Comparison of ENCODE assay signal across 17 cellular contexts in genomic region chr20:57653910-57654309, GRCh38. TPM values are rescaled to one million over a fixed set of nuclear protein-coding genes. Genes with fewer than 3 reads are reported as not detected.
DNase-seq lines count a peak whose midpoint lies in the region; ATAC-seq and TF ChIP-seq lines count a peak whose summit lies in the region.
"Had no signal": no experiment of that assay in that cellular context is flagged by ENCODE, and none has a peak within 500 bp of the region (broad histone marks: within the 10 kb centered on the region; RNA-seq: fewer than 3 reads in every experiment).

No MANE protein-coding gene starts in this region.

- no peaks in the 10 kb centered on the region for H3K9me3 ChIP-seq in spleen
- H3K9me3 ChIP-seq: heart right ventricle, right lobe of liver had no signal

- no peak overlapping the region for H3K4me3 Mint-ChIP-seq in activated naive CD4-positive, alpha-beta T cell treated with anti-CD3 and anti-CD28 coated beads, Interleukin-2, amount 10 ng/mL, durations not matched to agents 7 days and 5 days

- TF ChIP-seq POLR2A in spleen (IDR thresholded peaks at IDR 0.05): no peak

- intact Hi-C loops in left ventricle myocardium superior (cut with micrococcal nuclease): loop anchor here (10.0 kb wide), 1 partner anchor 431 kb away; no protein-coding TSS in a partner anchor
- intact Hi-C loops in spleen (cut with DNase I; ENCODE audit: low total_unique reads): loop anchor here (5.0 to 10.0 kb wide), 3 partner anchors 49 to 523 kb away; no protein-coding TSS in a partner anchor

- no peak overlapping the region for H3K27ac ChIP-seq in spleen
- H3K27ac ChIP-seq: GM23248, heart right ventricle, HL-60, PC-9, right lobe of liver had no signal

- no peak overlapping the region for H3K27ac Mint-ChIP-seq in activated naive CD4-positive, alpha-beta T cell treated with anti-CD3 and anti-CD28 coated beads, Interleukin-2, amount 10 ng/mL, durations not matched to agents 7 days and 5 days

- no peak overlapping the region for H3K4me3 ChIP-seq in spleen
- H3K4me3 ChIP-seq: GM23248, heart right ventricle, PC-9, right lobe of liver had no signal

- peaks cover 0 to 65% (median 24%) of the 10 kb centered on the region in 6 donors for H3K36me3 ChIP-seq in spleen
- H3K36me3 ChIP-seq: right lobe of liver had no signal

- peaks cover 0 to 36% (median 19%) of the 10 kb centered on the region in 6 donors for H3K4me1 ChIP-seq in spleen
- H3K4me1 ChIP-seq: right lobe of liver had no signal

- no peak for ATAC-seq in left ventricle myocardium superior
- ATAC-seq in GM21786 (IDR thresholded peaks at IDR 0.05; ENCODE audit: unreplicated experiment): no peak
- ATAC-seq in HG03135 (IDR thresholded peaks at IDR 0.05; ENCODE audit: unreplicated experiment): no peak
- no peak for ATAC-seq in GM21515 (IDR thresholded peaks at IDR 0.05; ENCODE audit: unreplicated experiment)

- CTCF ChIA-PET in activated naive CD4-positive, alpha-beta T cell treated with anti-CD3 and anti-CD28 coated beads, Interleukin-2, amount 10 ng/mL, durations not matched to agents 7 days and 5 days (lab: Charles Lee): interaction anchor here (0.7 to 6.1 kb wide), 13 partner anchors 9 to 527 kb away, joined by 3 to 86 read pairs (median 4); partner anchors contain the start of genes PMEPA1 and ZBP1

- H3K27me3 Mint-ChIP-seq in activated naive CD4-positive, alpha-beta T cell treated with anti-CD3 and anti-CD28 coated beads, Interleukin-2, amount 10 ng/mL, durations not matched to agents 7 days and 5 days: peaks cover 68% of the 10 kb centered on the region

- WGBS in spleen, 5 donors: 54 to 66% (median 61%) methylated on average over 5 of the region's 5 CpGs

- H3K4me1 Mint-ChIP-seq in activated naive CD4-positive, alpha-beta T cell treated with anti-CD3 and anti-CD28 coated beads, Interleukin-2, amount 10 ng/mL, durations not matched to agents 7 days and 5 days: peaks cover 24% of the 10 kb centered on the region

- peaks cover 3% of the 10 kb centered on the region for H3K36me3 Mint-ChIP-seq in activated naive CD4-positive, alpha-beta T cell treated with anti-CD3 and anti-CD28 coated beads, Interleukin-2, amount 10 ng/mL, durations not matched to agents 7 days and 5 days

- no peak for TF ChIP-seq CTCF in spleen (IDR thresholded peaks at IDR 0.05 in 8 of 11, conservative IDR thresholded peaks at IDR 0.05 in 3 of 11)

- no peaks in the 10 kb centered on the region for H3K9me3 Mint-ChIP-seq in activated naive CD4-positive, alpha-beta T cell treated with anti-CD3 and anti-CD28 coated beads, Interleukin-2, amount 10 ng/mL, durations not matched to agents 7 days and 5 days

- no peaks in the 10 kb centered on the region for H3K27me3 ChIP-seq in spleen (replicated peaks in 1 of 7)
- H3K27me3 ChIP-seq: heart right ventricle, right lobe of liver had no signal

- peak; percentile 19 for DNase-seq in activated naive CD4-positive, alpha-beta T cell treated with anti-CD3 and anti-CD28 coated beads, Interleukin-2, amount 10 ng/mL, durations not matched to agents 7 days and 5 days
- DNase-seq in activated naive CD4-positive, alpha-beta T cell treated with anti-CD3 and anti-CD28 coated beads, Interleukin-2, amount 50 U/mL, for 16 hours: no peak
- DNase-seq in NCI-H1694 treated with DMSO at 0.1 percent for 48 hours (lab: John Stamatoyannopoulos, UW) (peak; percentile 26), left ventricle myocardium superior (peak; percentile 14), spleen (peak; percentile 71)
- DNase-seq: NCI-H2107 had no signal

RNA-seq across cellular contexts. Expression of gene ZBP1, which starts 33.7 kb away (rescaled TPM):
- 0.15 TPM for total RNA-seq in left ventricle myocardium superior
- total RNA-seq in spleen: 10 to 100 TPM; 11.7 to 28.4 (median 20.9) TPM
- 10 to 100 TPM in 1 of 3 donors, 1 to 10 TPM in 2; 8.6 to 11.2 (median 9.8) TPM for polyA plus RNA-seq in spleen
- total RNA-seq: bronchial epithelial cell, GM23248, kidney epithelial cell, PC-9 had no signal
- polyA plus RNA-seq: AG04450, GM23248 had no signal

RNA-seq across cellular contexts. Expression of gene PMEPA1, which starts 55.9 kb away (rescaled TPM):
- total RNA-seq in left ventricle myocardium superior (24.7 TPM), spleen (10 to 100 TPM in 5 of 7 donors, 1 to 10 TPM in 2; 7.3 to 15.7 (median 10.9) TPM)
- 1 to 10 TPM; 4.8 to 7.9 (median 6.7) TPM for polyA plus RNA-seq in spleen

Comparison
In these comparisons a context has a peak if more than half of its experiments do, and no peak if none do; other contexts are left out.
1. RNA of gene ZBP1, which starts 33.7 kb away (total RNA-seq): 11.7 to 28.4 TPM in spleen; 0.15 TPM in left ventricle myocardium superior (single experiment); every median in the first group is over 10 times any median in the second.